ENCODE assay signal across 3 cellular contexts in genomic region chr6:35432702-35433101, GRCh38.
TF ChIP-seq lines count a peak whose summit lies in the region.

No MANE protein-coding gene starts in this region.

TF ChIP-seq in HEK293, 187 proteins besides CTCF, POLR2A, EP300 and RAD21:
- TF ChIP-seq ZNF121 (tag by site-specific recombination; IDR thresholded peaks at IDR 0.05) = peak; percentile 55; the same call in 1 of the 2 replicates

TF ChIP-seq in K562, 482 proteins besides CTCF, POLR2A, EP300 and RAD21:
- TF ChIP-seq ZNF121 (CRISPR knock-in tag; conservative IDR thresholded peaks at IDR 0.05) = peak; percentile 51

TF ChIP-seq in HepG2, 621 proteins besides CTCF, POLR2A, EP300 and RAD21:
- TF ChIP-seq ZNF121 (CRISPR knock-in tag; IDR thresholded peaks at IDR 0.05) (peak; percentile 25; the same call in 1 of the 2 replicates), ZNF770 (CRISPR knock-in tag; IDR thresholded peaks at IDR 0.05) (peak; percentile 54; the same call in 1 of the 2 replicates)
